1 cellular context compared by ENCODE assay signal in genomic region chr19:39196860-39197562, GRCh38.
TF ChIP-seq lines count a peak whose summit lies in the region.

Gene NCCRP1, plus strand, starts transcription at chr19:39196964. Its CDS starts 19 bp downstream, at chr19:39196983.

TF ChIP-seq in HepG2, 621 proteins besides CTCF, POLR2A, EP300 and RAD21 (continued from another document):
- TF ChIP-seq RNF219 (CRISPR knock-in tag; IDR thresholded peaks at IDR 0.05) = no peak
- TF ChIP-seq ZNF281 (CRISPR knock-in tag; IDR thresholded peaks at IDR 0.05; ENCODE audit: borderline replicate concordance) = no peak
- no peak for TF ChIP-seq ZFP36L2 (CRISPR knock-in tag; IDR thresholded peaks at IDR 0.05)
- TF ChIP-seq MAX (IDR thresholded peaks at IDR 0.05) = 0 out of 2 replicates have a peak, but pooled peaks have one; percentile 20
- no peak for TF ChIP-seq ZNF83 (CRISPR knock-in tag; IDR thresholded peaks at IDR 0.05; ENCODE audit: borderline replicate concordance)
- TF ChIP-seq FUBP1 (CRISPR knock-in tag; IDR thresholded peaks at IDR 0.05; ENCODE audit: borderline replicate concordance) = no peak
- no peak for TF ChIP-seq ZNF740 (CRISPR knock-in tag; IDR thresholded peaks at IDR 0.05)
- peak; percentile 19 for TF ChIP-seq HNRNPLL (IDR thresholded peaks at IDR 0.05; ENCODE audit: low read depth, low read length, poor library complexity, severe bottlenecking)
- TF ChIP-seq ZNF687 (CRISPR knock-in tag; IDR thresholded peaks at IDR 0.05) = peak; percentile 18; the same call in 1 of the 2 replicates
- no peak for TF ChIP-seq ZNF18 (CRISPR knock-in tag; IDR thresholded peaks at IDR 0.05; ENCODE audit: insufficient replicate concordance)
- no peak for TF ChIP-seq ZBED4 (CRISPR knock-in tag; IDR thresholded peaks at IDR 0.05; ENCODE audit: borderline replicate concordance)
- TF ChIP-seq DNMT1 (CRISPR knock-in tag; IDR thresholded peaks at IDR 0.05) = no peak
- TF ChIP-seq ZSCAN22 (CRISPR knock-in tag; IDR thresholded peaks at IDR 0.05) = peak; percentile 1; the same call in 1 of the 2 replicates
- no peak for TF ChIP-seq ZNF274 (CRISPR knock-in tag; IDR thresholded peaks at IDR 0.05)
- no peak for TF ChIP-seq ELF3 (CRISPR knock-in tag; IDR thresholded peaks at IDR 0.05)
- TF ChIP-seq ZNF225 (CRISPR knock-in tag; IDR thresholded peaks at IDR 0.05) = no peak
- TF ChIP-seq MXD1 (CRISPR knock-in tag; IDR thresholded peaks at IDR 0.05) = no peak
- no peak for TF ChIP-seq ZNF251 (CRISPR knock-in tag; IDR thresholded peaks at IDR 0.05)
- no peak for TF ChIP-seq NR2F1 (CRISPR knock-in tag; IDR thresholded peaks at IDR 0.05)
- TF ChIP-seq PHB2 (IDR thresholded peaks at IDR 0.05; ENCODE audit: partially characterized antibody) = no peak
